17 cellular contexts compared by ENCODE assay signal in genomic region chr1:208052135-208052534, GRCh38.
DNase-seq lines count a peak whose midpoint lies in the region; ATAC-seq lines count a peak whose summit lies in the region.
"Had no signal": no experiment of that assay in that cellular context is flagged by ENCODE, and none has a peak within 500 bp of the region (broad histone marks: within the 10 kb centered on the region; RNA-seq: fewer than 3 reads in every experiment).

No MANE protein-coding gene starts in this region.

- H3K36me3 ChIP-seq in neuronal stem cell (replicated peaks in 1 of 2; ENCODE audit: control insufficient read depth in 2 of 2, insufficient read depth in 2 of 2, low read length in 2 of 2): peaks cover 2 to 6% of the 10 kb centered on the region in 2 donors
- H3K36me3 ChIP-seq: BLaER1 had no signal

- intact Hi-C loops in posterior vena cava (cut with DNase I): no loop called here

- no peak overlapping the region for H2BK120ac ChIP-seq in neuronal stem cell (ENCODE audit: low read depth, low read length)

- peak overlapping the region; percentile 42 for H3K18ac ChIP-seq in neuronal stem cell (ENCODE audit: low read length)

- WGBS in neuronal stem cell (ENCODE audit: extremely low coverage in 2 of 2, insufficient read length in 2 of 2, insufficient replicate concordance in 1 of 2), 2 donors: no CpG with 5 or more reads among the region's 8 CpGs

- H2BK12ac ChIP-seq in neuronal stem cell (ENCODE audit: low read length): no peak overlapping the region

- no peak overlapping the region for H4K91ac ChIP-seq in neuronal stem cell (ENCODE audit: low read depth, low read length, poor library complexity)

- no peak overlapping the region for H2AFZ ChIP-seq in neuronal stem cell (ENCODE audit: low read length)

- H3K14ac ChIP-seq in neuronal stem cell (ENCODE audit: low read length): no peak overlapping the region

- H3K9me3 ChIP-seq in neuronal stem cell (replicated peaks in 1 of 2; ENCODE audit: control insufficient read depth in 2 of 2, insufficient read depth in 1 of 2, low read depth in 1 of 2, low read length in 2 of 2): no peaks in the 10 kb centered on the region
- H3K9me3 ChIP-seq: BE2C, BLaER1 had no signal

- no peak overlapping the region for H3K4me2 ChIP-seq in neuronal stem cell (ENCODE audit: insufficient read depth, low read length, poor library complexity, severe bottlenecking)
- H3K4me2 ChIP-seq: BLaER1 had no signal

- H3K4me1 ChIP-seq in neuronal stem cell (ENCODE audit: control insufficient read depth in 2 of 2, insufficient read depth in 1 of 2, low read depth in 1 of 2, low read length in 2 of 2): peaks cover 2 to 20% of the 10 kb centered on the region in 2 donors

- no peak overlapping the region for H3K9ac ChIP-seq in neuronal stem cell (ENCODE audit: low read depth, low read length, poor library complexity)
- H3K9ac ChIP-seq: BLaER1 had no signal

- DNase-seq in neuronal stem cell (ENCODE audit: low spot score) (no peak), posterior vena cava (ENCODE audit: low spot score) (peak; percentile 45), SHP77 (lab: John Stamatoyannopoulos, UW) (no peak), EL (no peak)
- DNase-seq: 8988T; ACHN; BE2C; C1 segment of cervical spinal cord; CD4-positive, alpha-beta memory T cell; CD4-positive, CD25-positive, alpha-beta regulatory T cell; CD8-positive, alpha-beta memory T cell; COR-L47; DMS79 treated with DMSO at 0.1 percent for 48 hours; GDM1 had no signal

- H3K4me3 ChIP-seq in neuronal stem cell (ENCODE audit: low read length in 2 of 2): no peak overlapping the region
- H3K4me3 ChIP-seq: BLaER1, GM12878 had no signal

- no peak overlapping the region for H2BK5ac ChIP-seq in neuronal stem cell (ENCODE audit: low read length)

- no peak overlapping the region for H3K27ac ChIP-seq in neuronal stem cell (replicated peaks; ENCODE audit: low read length)
- H3K27ac ChIP-seq: BLaER1 had no signal

- ATAC-seq in esophagus mucosa: peak; percentile 30
- ATAC-seq: GM12878 had no signal

- H3K27me3 ChIP-seq in neuronal stem cell (ENCODE audit: control insufficient read depth in 3 of 3, insufficient read depth in 3 of 3, low read depth in 1 of 3, low read length in 3 of 3): no peaks in the 10 kb centered on the region
- H3K27me3 ChIP-seq: BE2C, BLaER1 had no signal

- no peak overlapping the region for H3K4ac ChIP-seq in neuronal stem cell (ENCODE audit: low read length)

- H4K8ac ChIP-seq in neuronal stem cell (ENCODE audit: low read depth, low read length): no peak overlapping the region

- no peak overlapping the region for H3K23ac ChIP-seq in neuronal stem cell (ENCODE audit: low read depth, low read length, poor library complexity)

- H3K79me1 ChIP-seq in neuronal stem cell (ENCODE audit: low read depth, low read length): no peaks in the 10 kb centered on the region

- no peak overlapping the region for H2BK15ac ChIP-seq in neuronal stem cell (ENCODE audit: low read length)

- H2AK5ac ChIP-seq in neuronal stem cell (ENCODE audit: low read depth, low read length): no peak overlapping the region
